Comparison of ENCODE assay signal across 10 cellular contexts in the genomic region with DNA sequence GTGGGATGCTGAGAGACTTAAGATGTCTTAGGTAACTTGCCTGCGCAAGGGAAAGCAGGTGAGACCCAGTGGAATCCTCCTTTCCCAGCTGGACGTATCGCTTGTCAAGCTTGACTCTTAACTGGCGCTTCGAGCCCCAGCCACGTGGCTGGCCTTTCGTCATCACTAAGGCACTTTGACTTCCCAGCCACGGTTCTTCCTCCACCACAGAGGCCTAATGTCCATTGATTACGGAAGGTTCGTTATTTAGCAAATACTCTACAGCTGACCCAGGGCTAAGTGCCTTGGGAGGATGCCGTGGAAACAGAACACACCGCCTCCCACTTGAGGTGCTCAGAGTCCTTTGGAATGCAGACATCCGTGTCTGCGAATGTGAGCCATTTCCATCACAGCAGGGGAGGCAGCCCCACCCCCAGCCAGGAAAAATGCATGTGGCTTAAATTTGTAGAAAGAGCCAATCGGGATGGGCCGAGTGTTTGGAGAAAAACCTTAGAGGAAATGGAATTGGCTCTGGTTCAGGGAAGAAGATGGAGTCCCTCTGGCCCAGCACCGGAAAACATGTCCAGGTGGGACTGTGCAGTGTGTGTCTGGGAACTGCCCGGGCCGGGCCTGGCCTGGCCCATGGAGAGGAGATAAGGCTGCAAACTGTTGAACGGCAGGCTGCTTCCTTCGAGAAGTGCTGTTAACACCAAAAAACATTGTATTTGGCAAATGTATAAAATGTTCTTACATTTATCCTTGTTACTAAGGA.
DNase-seq lines count a peak whose midpoint lies in the region; ATAC-seq and TF ChIP-seq lines count a peak whose summit lies in the region.
"Had no signal": no experiment of that assay in that cellular context is flagged by ENCODE, and none has a peak within 500 bp of the region (broad histone marks: within the 10 kb centered on the region; RNA-seq: fewer than 3 reads in every experiment).

No MANE protein-coding gene starts in this region.

- H3K4me1 ChIP-seq in CD4-positive, alpha-beta memory T cell (ENCODE audit: insufficient read depth, low read length): peaks cover 28% of the 10 kb centered on the region
- H3K4me1 ChIP-seq in colonic mucosa (peaks cover 5% of the 10 kb centered on the region), neural progenitor cell (peaks cover 45% of the 10 kb centered on the region)

- no peaks in the 10 kb centered on the region for H3K9me3 ChIP-seq in CD4-positive, alpha-beta memory T cell (ENCODE audit: control insufficient read depth in 1 of 2, low read length in 2 of 2)
- no peaks in the 10 kb centered on the region for H3K9me3 ChIP-seq in colonic mucosa
- no peaks in the 10 kb centered on the region for H3K9me3 ChIP-seq in neural progenitor cell (ENCODE audit: low read depth)
- H3K9me3 ChIP-seq: gastrocnemius medialis had no signal

- TF ChIP-seq CTCF in HFF-Myc (IDR thresholded peaks at IDR 0.05; ENCODE audit: low read depth, low read length, missing control alignments) (no peak), colonic mucosa (IDR thresholded peaks at IDR 0.05) (no peak), neural progenitor cell (IDR thresholded peaks at IDR 0.05) (no peak)

- no peak overlapping the region for H3K4me2 ChIP-seq in neural progenitor cell

- H3K27me3 ChIP-seq in CD4-positive, alpha-beta memory T cell (ENCODE audit: insufficient read depth, low read length): no peaks in the 10 kb centered on the region
- H3K27me3 ChIP-seq in colonic mucosa (no peaks in the 10 kb centered on the region), neural progenitor cell (no peaks in the 10 kb centered on the region)
- H3K27me3 ChIP-seq: gastrocnemius medialis had no signal

- H3K27ac ChIP-seq in CD4-positive, alpha-beta memory T cell (ENCODE audit: low read depth, low read length): peak overlapping the region; percentile 74
- H3K27ac ChIP-seq in colonic mucosa (peak overlapping the region; percentile 59), neural progenitor cell (no peak overlapping the region)

- no peak for DNase-seq in CD4-positive, alpha-beta memory T cell
- DNase-seq in HFF-Myc (ENCODE audit: extremely low read depth, low read depth): peak; percentile 45
- DNase-seq in colonic mucosa: no peak
- DNase-seq in neural progenitor cell (ENCODE audit: low spot score): peak; percentile 42
- DNase-seq in SW480 (ENCODE audit: low spot score): no peak
- no peak for DNase-seq in NCI-H2029 (lab: John Stamatoyannopoulos, UW)
- DNase-seq: aorta, gastrocnemius medialis, nucleus accumbens had no signal

- no peak for ATAC-seq in GM18498 (IDR thresholded peaks at IDR 0.05; ENCODE audit: unreplicated experiment)
- ATAC-seq: gastrocnemius medialis had no signal

- H2AFZ ChIP-seq in neural progenitor cell (replicated peaks): no peak overlapping the region

- H3K27ac Mint-ChIP-seq in CD4-positive, alpha-beta memory T cell: peak overlapping the region; percentile 88 to 99 (median 99)
- H3K27ac Mint-ChIP-seq in neural progenitor cell: peak overlapping the region; percentile 63

- H3K9me3 Mint-ChIP-seq in CD4-positive, alpha-beta memory T cell: no peaks in the 10 kb centered on the region
- H3K9me3 Mint-ChIP-seq in neural progenitor cell: peaks cover 2% of the 10 kb centered on the region

- no peaks in the 10 kb centered on the region for H4K20me1 ChIP-seq in neural progenitor cell (ENCODE audit: low read depth)

- H3K4me3 Mint-ChIP-seq in CD4-positive, alpha-beta memory T cell: peak overlapping the region in 7 of 8 donors; percentile 95 to 98 (median 97)
- no peak overlapping the region for H3K4me3 Mint-ChIP-seq in neural progenitor cell

- peaks cover 35 to 57% of the 10 kb centered on the region in 2 donors for H3K36me3 Mint-ChIP-seq in CD4-positive, alpha-beta memory T cell
- peaks cover 37% of the 10 kb centered on the region for H3K36me3 Mint-ChIP-seq in neural progenitor cell

- no peak overlapping the region for H3K4me3 ChIP-seq in CD4-positive, alpha-beta memory T cell (ENCODE audit: low read length in 2 of 2)
- H3K4me3 ChIP-seq in HFF-Myc (replicated peaks; ENCODE audit: low read depth, low read length) (no peak overlapping the region), colonic mucosa (no peak overlapping the region), neural progenitor cell (no peak overlapping the region)
- H3K4me3 ChIP-seq: gastrocnemius medialis had no signal

- intact Hi-C loops in CD4-positive, alpha-beta memory T cell (cut with micrococcal nuclease): loop anchor here (2.0 to 5.0 kb wide), 3 partner anchors 19 to 953 kb away; a partner anchor contains a TSS
- intact Hi-C loops in colonic mucosa (cut with DNase I): no loop called here

- peaks cover 3% of the 10 kb centered on the region for H3K36me3 ChIP-seq in CD4-positive, alpha-beta memory T cell (ENCODE audit: insufficient read depth, low read length)
- no peaks in the 10 kb centered on the region for H3K36me3 ChIP-seq in colonic mucosa
- H3K36me3 ChIP-seq in neural progenitor cell: no peaks in the 10 kb centered on the region
- H3K36me3 ChIP-seq: gastrocnemius medialis had no signal

- H3K9ac ChIP-seq in colonic mucosa (ENCODE audit: low read depth in 2 of 2, low read length in 2 of 2): no peak overlapping the region
- no peak overlapping the region for H3K9ac ChIP-seq in neural progenitor cell

- POLR2A ChIA-PET in CD4-positive, alpha-beta memory T cell (lab: Charles Lee; ENCODE audit: partially characterized antibody): interaction anchor here (2.1 to 2.6 kb wide), 3 partner anchors 9 to 115 kb away, joined by 16 to 35 read pairs (median 28); a partner anchor contains a TSS

- peaks cover 26% of the 10 kb centered on the region for H3F3A ChIP-seq in neural progenitor cell (ENCODE audit: low read depth)

- CTCF ChIA-PET in CD4-positive, alpha-beta memory T cell (lab: Charles Lee; ENCODE audit: partially characterized antibody): no interaction called here

- H3K27me3 Mint-ChIP-seq in CD4-positive, alpha-beta memory T cell: no peaks in the 10 kb centered on the region
- H3K27me3 Mint-ChIP-seq in neural progenitor cell (ENCODE audit: insufficient read depth, low read depth): peaks cover 8% of the 10 kb centered on the region

- H3K79me2 ChIP-seq in neural progenitor cell (ENCODE audit: low read depth): no peaks in the 10 kb centered on the region

- peaks cover 23 to 71% (median 40%) of the 10 kb centered on the region in 4 donors for H3K4me1 Mint-ChIP-seq in CD4-positive, alpha-beta memory T cell
- H3K4me1 Mint-ChIP-seq in neural progenitor cell: peaks cover 43% of the 10 kb centered on the region

Comparison
In these comparisons a context has a peak if more than half of its experiments do, and no peak if none do; other contexts are left out.
1. DNase-seq: peak in HFF-Myc (single experiment) and neural progenitor cell (single experiment); none in CD4-positive, alpha-beta memory T cell (0 of 5), colonic mucosa (single experiment), SW480 (single experiment) and NCI-H2029 (single experiment).